ENCODE assay signal across 1 cellular context in genomic region chr14:21040370-21040925, GRCh38.
A peak's percentile ranks its signal among the peaks of the same experiment; 100 is the strongest.
TF ChIP-seq lines count a peak whose summit lies in the region.

No MANE protein-coding gene starts in this region.

TF ChIP-seq in HepG2, 621 proteins besides CTCF, POLR2A, EP300 and RAD21:
- TF ChIP-seq ZNF33A (CRISPR knock-in tag; IDR thresholded peaks at IDR 0.05; ENCODE audit: borderline replicate concordance): no peak
- no peak for TF ChIP-seq KAT8 (CRISPR knock-in tag; IDR thresholded peaks at IDR 0.05)
- TF ChIP-seq CC2D1A (CRISPR knock-in tag; IDR thresholded peaks at IDR 0.05): no peak
- 0 out of 2 replicates have a peak, but pooled peaks have one; percentile 56 for TF ChIP-seq SNAI1 (CRISPR knock-in tag; IDR thresholded peaks at IDR 0.05; ENCODE audit: borderline replicate concordance)
- TF ChIP-seq SMAD1 (CRISPR knock-in tag; IDR thresholded peaks at IDR 0.05; ENCODE audit: borderline replicate concordance, low read depth): no peak
- no peak for TF ChIP-seq ZBTB38 (CRISPR knock-in tag; IDR thresholded peaks at IDR 0.05)
- TF ChIP-seq, protein P1, sequence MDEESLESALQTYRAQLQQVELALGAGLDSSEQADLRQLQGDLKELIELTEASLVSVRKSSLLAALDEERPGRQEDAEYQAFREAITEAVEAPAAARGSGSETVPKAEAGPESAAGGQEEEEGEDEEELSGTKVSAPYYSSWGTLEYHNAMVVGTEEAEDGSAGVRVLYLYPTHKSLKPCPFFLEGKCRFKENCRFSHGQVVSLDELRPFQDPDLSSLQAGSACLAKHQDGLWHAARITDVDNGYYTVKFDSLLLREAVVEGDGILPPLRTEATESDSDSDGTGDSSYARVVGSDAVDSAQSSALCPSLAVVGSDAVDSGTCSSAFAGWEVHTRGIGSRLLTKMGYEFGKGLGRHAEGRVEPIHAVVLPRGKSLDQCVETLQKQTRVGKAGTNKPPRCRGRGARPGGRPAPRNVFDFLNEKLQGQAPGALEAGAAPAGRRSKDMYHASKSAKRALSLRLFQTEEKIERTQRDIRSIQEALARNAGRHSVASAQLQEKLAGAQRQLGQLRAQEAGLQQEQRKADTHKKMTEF (CRISPR knock-in tag; IDR thresholded peaks at IDR 0.05): peak; percentile 6; the same call in 1 of the 2 replicates
- TF ChIP-seq ZNF501 (CRISPR knock-in tag; IDR thresholded peaks at IDR 0.05): 0 out of 2 replicates have a peak, but pooled peaks have one; percentile 13
- 0 out of 2 replicates have a peak, but pooled peaks have one; percentile 48 for TF ChIP-seq ZNF317 (CRISPR knock-in tag; IDR thresholded peaks at IDR 0.05)
- peak; percentile 5; the same call in 1 of the 2 replicates for TF ChIP-seq ZSCAN9 (CRISPR knock-in tag; IDR thresholded peaks at IDR 0.05; ENCODE audit: borderline replicate concordance)
- TF ChIP-seq HOXA5 (CRISPR knock-in tag; IDR thresholded peaks at IDR 0.05): 0 out of 2 replicates have a peak, but pooled peaks have one; percentile 0
- TF ChIP-seq RCOR2 (CRISPR knock-in tag; IDR thresholded peaks at IDR 0.05): no peak
- TF ChIP-seq ZNF713 (CRISPR knock-in tag; IDR thresholded peaks at IDR 0.05): no peak
- TF ChIP-seq, protein P2, sequence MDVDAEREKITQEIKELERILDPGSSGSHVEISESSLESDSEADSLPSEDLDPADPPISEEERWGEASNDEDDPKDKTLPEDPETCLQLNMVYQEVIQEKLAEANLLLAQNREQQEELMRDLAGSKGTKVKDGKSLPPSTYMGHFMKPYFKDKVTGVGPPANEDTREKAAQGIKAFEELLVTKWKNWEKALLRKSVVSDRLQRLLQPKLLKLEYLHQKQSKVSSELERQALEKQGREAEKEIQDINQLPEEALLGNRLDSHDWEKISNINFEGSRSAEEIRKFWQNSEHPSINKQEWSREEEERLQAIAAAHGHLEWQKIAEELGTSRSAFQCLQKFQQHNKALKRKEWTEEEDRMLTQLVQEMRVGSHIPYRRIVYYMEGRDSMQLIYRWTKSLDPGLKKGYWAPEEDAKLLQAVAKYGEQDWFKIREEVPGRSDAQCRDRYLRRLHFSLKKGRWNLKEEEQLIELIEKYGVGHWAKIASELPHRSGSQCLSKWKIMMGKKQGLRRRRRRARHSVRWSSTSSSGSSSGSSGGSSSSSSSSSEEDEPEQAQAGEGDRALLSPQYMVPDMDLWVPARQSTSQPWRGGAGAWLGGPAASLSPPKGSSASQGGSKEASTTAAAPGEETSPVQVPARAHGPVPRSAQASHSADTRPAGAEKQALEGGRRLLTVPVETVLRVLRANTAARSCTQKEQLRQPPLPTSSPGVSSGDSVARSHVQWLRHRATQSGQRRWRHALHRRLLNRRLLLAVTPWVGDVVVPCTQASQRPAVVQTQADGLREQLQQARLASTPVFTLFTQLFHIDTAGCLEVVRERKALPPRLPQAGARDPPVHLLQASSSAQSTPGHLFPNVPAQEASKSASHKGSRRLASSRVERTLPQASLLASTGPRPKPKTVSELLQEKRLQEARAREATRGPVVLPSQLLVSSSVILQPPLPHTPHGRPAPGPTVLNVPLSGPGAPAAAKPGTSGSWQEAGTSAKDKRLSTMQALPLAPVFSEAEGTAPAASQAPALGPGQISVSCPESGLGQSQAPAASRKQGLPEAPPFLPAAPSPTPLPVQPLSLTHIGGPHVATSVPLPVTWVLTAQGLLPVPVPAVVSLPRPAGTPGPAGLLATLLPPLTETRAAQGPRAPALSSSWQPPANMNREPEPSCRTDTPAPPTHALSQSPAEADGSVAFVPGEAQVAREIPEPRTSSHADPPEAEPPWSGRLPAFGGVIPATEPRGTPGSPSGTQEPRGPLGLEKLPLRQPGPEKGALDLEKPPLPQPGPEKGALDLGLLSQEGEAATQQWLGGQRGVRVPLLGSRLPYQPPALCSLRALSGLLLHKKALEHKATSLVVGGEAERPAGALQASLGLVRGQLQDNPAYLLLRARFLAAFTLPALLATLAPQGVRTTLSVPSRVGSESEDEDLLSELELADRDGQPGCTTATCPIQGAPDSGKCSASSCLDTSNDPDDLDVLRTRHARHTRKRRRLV (CRISPR knock-in tag; IDR thresholded peaks at IDR 0.05): 0 out of 2 replicates have a peak, but pooled peaks have one; percentile 12
- TF ChIP-seq GABPA (IDR thresholded peaks at IDR 0.05; ENCODE audit: low read depth, low read length): no peak
- no peak for TF ChIP-seq GABPA (CRISPR knock-in tag; IDR thresholded peaks at IDR 0.05; ENCODE audit: low read depth)
- no peak for TF ChIP-seq ZNF768 (CRISPR knock-in tag; IDR thresholded peaks at IDR 0.05)
- TF ChIP-seq TFE3 (CRISPR knock-in tag; IDR thresholded peaks at IDR 0.05): no peak
- TF ChIP-seq KDM5B (CRISPR knock-in tag; IDR thresholded peaks at IDR 0.05; ENCODE audit: borderline replicate concordance): 0 out of 2 replicates have a peak, but pooled peaks have one; percentile 18
- no peak for TF ChIP-seq TCF7 (IDR thresholded peaks at IDR 0.05; ENCODE audit: low read depth)
- 0 out of 2 replicates have a peak, but pooled peaks have one; percentile 35 for TF ChIP-seq ZNF333 (CRISPR knock-in tag; IDR thresholded peaks at IDR 0.05; ENCODE audit: borderline replicate concordance)
- no peak for TF ChIP-seq MXD1 (CRISPR knock-in tag; IDR thresholded peaks at IDR 0.05)
- TF ChIP-seq ZNF567 (CRISPR knock-in tag; IDR thresholded peaks at IDR 0.05; ENCODE audit: borderline replicate concordance): no peak
- no peak for TF ChIP-seq RFXAP (CRISPR knock-in tag; IDR thresholded peaks at IDR 0.05; ENCODE audit: borderline replicate concordance)
- TF ChIP-seq ZNF251 (CRISPR knock-in tag; IDR thresholded peaks at IDR 0.05): 0 out of 2 replicates have a peak, but pooled peaks have one; percentile 67
- TF ChIP-seq ZNF282 (IDR thresholded peaks at IDR 0.05; ENCODE audit: partially characterized antibody): no peak
TF ChIP-seq in HepG2: peak in this region for 10.
